10 cellular contexts compared by ENCODE assay signal in the genomic region with DNA sequence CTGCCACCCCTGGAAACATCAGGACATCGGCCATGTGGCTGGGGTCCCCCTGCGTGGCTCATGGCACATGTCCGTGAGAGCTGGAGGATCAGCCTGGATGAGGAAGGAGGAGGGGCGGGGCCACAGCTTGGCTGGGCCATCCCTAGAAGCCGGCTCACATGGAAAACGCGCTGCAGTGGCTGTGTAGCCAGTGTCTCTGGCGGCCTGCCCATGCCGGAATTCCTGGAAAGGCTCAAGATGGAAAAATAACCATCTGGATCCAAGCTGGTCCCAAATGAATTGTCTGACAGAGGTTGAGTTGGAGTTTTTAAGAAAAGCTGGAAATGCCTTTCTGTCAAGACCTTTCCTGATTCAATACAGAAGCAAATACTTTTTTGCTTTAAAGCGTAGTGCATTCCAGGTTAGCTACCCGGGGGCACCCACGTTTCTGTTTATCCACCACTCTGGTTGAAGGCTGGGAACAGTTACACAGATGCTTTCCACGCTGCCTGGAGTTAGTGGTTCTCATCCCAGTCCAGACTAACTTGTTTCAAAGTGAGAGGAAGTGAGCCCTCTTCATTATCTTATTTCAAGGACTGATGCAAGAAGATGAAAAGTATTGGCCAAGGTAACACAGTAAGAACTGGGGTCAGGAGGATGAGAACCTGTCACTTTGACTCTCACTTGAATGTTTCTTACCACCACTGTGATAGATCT.
A peak's percentile ranks its signal among the peaks of the same experiment; 100 is the strongest.
DNase-seq lines count a peak whose midpoint lies in the region; TF ChIP-seq lines count a peak whose summit lies in the region.
"Had no signal": no experiment of that assay in that cellular context is flagged by ENCODE, and none has a peak within 500 bp of the region (broad histone marks: within the 10 kb centered on the region; RNA-seq: fewer than 3 reads in every experiment).

No MANE protein-coding gene starts in this region.

- H3K4me3 ChIP-seq in SK-N-SH (ENCODE audit: low read depth in 2 of 2, low read length in 1 of 2) (no peak overlapping the region), foreskin fibroblast (ENCODE audit: low read depth in 1 of 2, low read length in 2 of 2) (peak overlapping the region in 1 of 2 donors; percentile 18), ovary (no peak overlapping the region)

- WGBS in SK-N-SH (ENCODE audit: low lambda C conversion rate), result 14% methylated on average over 11 of the region's 13 CpGs
- 1 to 3% (median 3%) methylated on average over 13 of the region's 13 CpGs for WGBS in ovary, 3 donors

- H3K79me2 ChIP-seq in SK-N-SH (ENCODE audit: insufficient read depth), result peaks cover 9% of the 10 kb centered on the region

- H3K9me3 ChIP-seq in SK-N-SH (no peaks in the 10 kb centered on the region), ovary (no peaks in the 10 kb centered on the region)

- DNase-seq in Ammon's horn (ENCODE audit: low spot score) (peak; percentile 56), SK-N-SH (peak; percentile 81), foreskin fibroblast (peak; percentile 95 to 99), ovary (peak; percentile 94 to 98 (median 96)), NCI-H774 (lab: John Stamatoyannopoulos, UW) (no peak), NCI-H345 (lab: John Stamatoyannopoulos, UW) (no peak), NCI-H2196 (lab: John Stamatoyannopoulos, UW; ENCODE audit: unreplicated experiment) (no peak), NCI-H1092 treated with DMSO at 0.1 percent for 48 hours (lab: John Stamatoyannopoulos, UW) (no peak)
- DNase-seq: activated CD4-positive, CD25-positive, alpha-beta regulatory T cell; MV-4-11 had no signal

- peak; percentile 85 to 90 for TF ChIP-seq EP300 in SK-N-SH (IDR thresholded peaks at IDR 0.05; ENCODE audit: borderline replicate concordance in 1 of 2, low read depth in 1 of 2, low read length in 1 of 2)
- TF ChIP-seq EP300 in ovary (IDR thresholded peaks at IDR 0.05), result no peak

- no peaks in the 10 kb centered on the region for H3K9me2 ChIP-seq in SK-N-SH

- H3K4me2 ChIP-seq in SK-N-SH, result peak overlapping the region; percentile 35

- H4K20me1 ChIP-seq in SK-N-SH (ENCODE audit: insufficient read depth), result no peaks in the 10 kb centered on the region; the same call in 1 of the 2 replicates

- H3K9ac ChIP-seq in SK-N-SH, result no peak overlapping the region; the same call in 1 of the 2 replicates

- POLR2A ChIA-PET in SK-N-SH (lab: Yijun Ruan, JAX), result interaction anchor here (0.6 to 1.9 kb wide), 6 partner anchors 8 to 66 kb away, joined by 3 to 6 read pairs (median 3); no protein-coding TSS in a partner anchor

- H3K27me3 ChIP-seq in SK-N-SH (ENCODE audit: insufficient read depth) (no peaks in the 10 kb centered on the region), ovary (no peaks in the 10 kb centered on the region)

- H3K27ac ChIP-seq in SK-N-SH (ENCODE audit: low read depth in 2 of 2, low read length in 1 of 2) (peak overlapping the region; percentile 89 to 94), ovary (no peak overlapping the region)

- TF ChIP-seq RAD21 in SK-N-SH (IDR thresholded peaks at IDR 0.05; ENCODE audit: low read length), result no peak; the same call in 1 of the 2 replicates

- peaks cover 45% of the 10 kb centered on the region for H3F3A ChIP-seq in SK-N-SH (replicated peaks; ENCODE audit: insufficient read depth)

- no peak for TF ChIP-seq CTCF in SK-N-SH (IDR thresholded peaks at IDR 0.05)
- no peak for TF ChIP-seq CTCF in foreskin fibroblast (IDR thresholded peaks at IDR 0.05; ENCODE audit: low read depth, low read length)
- TF ChIP-seq CTCF in ovary (IDR thresholded peaks at IDR 0.05), result no peak

- no peak for TF ChIP-seq POLR2A in ovary (IDR thresholded peaks at IDR 0.05)

- H2AFZ ChIP-seq in SK-N-SH (ENCODE audit: low read depth), result no peak overlapping the region

- CTCF ChIA-PET in SK-N-SH (lab: Yijun Ruan, JAX), result interaction anchor here (0.8 to 10.8 kb wide), 9 partner anchors 8 to 81 kb away, joined by 3 to 289 read pairs (median 4); no protein-coding TSS in a partner anchor

- H3K36me3 ChIP-seq in SK-N-SH (replicated peaks in 1 of 2; ENCODE audit: control insufficient read depth in 1 of 2, insufficient read depth in 2 of 2, low read length in 1 of 2) (no peaks in the 10 kb centered on the region), ovary (no peaks in the 10 kb centered on the region)

- H3K4me1 ChIP-seq in SK-N-SH (ENCODE audit: control insufficient read depth in 1 of 2, insufficient read depth in 2 of 2, low read depth in 1 of 2, low read length in 1 of 2), result peaks cover 48 to 64% of the 10 kb centered on the region in 2 experiments
- H3K4me1 ChIP-seq in ovary (ENCODE audit: insufficient read depth), result peaks cover 14% of the 10 kb centered on the region

- intact Hi-C loops in ovary (cut with DNase I), result loop anchor here (5.0 to 10.0 kb wide), 5 partner anchors 65 to 425 kb away; a partner anchor contains a TSS

TF ChIP-seq in SK-N-SH, 30 proteins besides CTCF, POLR2A, EP300 and RAD21 (continues in another document):
- TF ChIP-seq, protein P1, sequence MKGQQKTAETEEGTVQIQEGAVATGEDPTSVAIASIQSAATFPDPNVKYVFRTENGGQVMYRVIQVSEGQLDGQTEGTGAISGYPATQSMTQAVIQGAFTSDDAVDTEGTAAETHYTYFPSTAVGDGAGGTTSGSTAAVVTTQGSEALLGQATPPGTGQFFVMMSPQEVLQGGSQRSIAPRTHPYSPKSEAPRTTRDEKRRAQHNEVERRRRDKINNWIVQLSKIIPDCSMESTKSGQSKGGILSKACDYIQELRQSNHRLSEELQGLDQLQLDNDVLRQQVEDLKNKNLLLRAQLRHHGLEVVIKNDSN (IDR thresholded peaks at IDR 0.05; ENCODE audit: borderline replicate concordance, low read depth), result no peak; the same call in 1 of the 2 replicates
- TF ChIP-seq, protein P2, sequence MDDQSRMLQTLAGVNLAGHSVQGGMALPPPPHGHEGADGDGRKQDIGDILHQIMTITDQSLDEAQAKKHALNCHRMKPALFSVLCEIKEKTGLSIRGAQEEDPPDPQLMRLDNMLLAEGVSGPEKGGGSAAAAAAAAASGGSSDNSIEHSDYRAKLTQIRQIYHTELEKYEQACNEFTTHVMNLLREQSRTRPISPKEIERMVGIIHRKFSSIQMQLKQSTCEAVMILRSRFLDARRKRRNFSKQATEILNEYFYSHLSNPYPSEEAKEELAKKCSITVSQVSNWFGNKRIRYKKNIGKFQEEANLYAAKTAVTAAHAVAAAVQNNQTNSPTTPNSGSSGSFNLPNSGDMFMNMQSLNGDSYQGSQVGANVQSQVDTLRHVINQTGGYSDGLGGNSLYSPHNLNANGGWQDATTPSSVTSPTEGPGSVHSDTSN (IDR thresholded peaks at IDR 0.05), result peak; percentile 84
- TF ChIP-seq MEF2A (IDR thresholded peaks at IDR 0.05; ENCODE audit: borderline replicate concordance, low read depth) (no peak), RCOR1 (IDR thresholded peaks at IDR 0.05; ENCODE audit: low read length) (peak; percentile 87), RXRA (IDR thresholded peaks at IDR 0.05; ENCODE audit: borderline replicate concordance, low read depth) (peak; percentile 81; the same call in 1 of the 2 replicates), CHD2 (IDR thresholded peaks at IDR 0.05; ENCODE audit: low read length, partially characterized antibody) (peak; percentile 41), SIN3A (IDR thresholded peaks at IDR 0.05; ENCODE audit: borderline replicate concordance, low read depth, low read length) (peak; percentile 50; the same call in 1 of the 2 replicates), RFX5 (IDR thresholded peaks at IDR 0.05; ENCODE audit: low read length) (no peak), JUND (IDR thresholded peaks at IDR 0.05) (peak; percentile 69), TCF12 (IDR thresholded peaks at IDR 0.05) (peak; percentile 99), SMC3 (IDR thresholded peaks at IDR 0.05; ENCODE audit: low read depth, low read length) (no peak), FOXM1 (IDR thresholded peaks at IDR 0.05; ENCODE audit: low read depth) (no peak), MXI1 (IDR thresholded peaks at IDR 0.05; ENCODE audit: low read depth, low read length) (peak; percentile 90), EZH2phosphoT487 (IDR thresholded peaks at IDR 0.05; ENCODE audit: borderline replicate concordance, low read depth) (no peak), NFIC (IDR thresholded peaks at IDR 0.05; ENCODE audit: borderline replicate concordance) (peak; percentile 96), GABPA (IDR thresholded peaks at IDR 0.05; ENCODE audit: low read depth) (no peak), ELF1 (IDR thresholded peaks at IDR 0.05) (no peak), FOXJ3 (CRISPR knock-in tag; IDR thresholded peaks at IDR 0.05) (0 out of 2 replicates have a peak, but pooled peaks have one; percentile 33), TAF1 (IDR thresholded peaks at IDR 0.05; ENCODE audit: borderline replicate concordance, low read depth, low read length) (no peak), POLR2AphosphoS5 (IDR thresholded peaks at IDR 0.05; ENCODE audit: low read depth, low read length) (peak; percentile 96), GATA2 (CRISPR knock-in tag; IDR thresholded peaks at IDR 0.05) (peak; percentile 46), YY1 (IDR thresholded peaks at IDR 0.05; ENCODE audit: low read depth) (no peak), FOSL2 (IDR thresholded peaks at IDR 0.05; ENCODE audit: borderline replicate concordance, low read depth) (peak; percentile 29; the same call in 1 of the 2 replicates), TEAD4 (IDR thresholded peaks at IDR 0.05; ENCODE audit: borderline replicate concordance, insufficient read depth) (peak; percentile 75)
- TF ChIP-seq, protein P3, sequence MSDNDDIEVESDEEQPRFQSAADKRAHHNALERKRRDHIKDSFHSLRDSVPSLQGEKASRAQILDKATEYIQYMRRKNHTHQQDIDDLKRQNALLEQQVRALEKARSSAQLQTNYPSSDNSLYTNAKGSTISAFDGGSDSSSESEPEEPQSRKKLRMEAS (IDR thresholded peaks at IDR 0.05; ENCODE audit: low read depth), result peak; percentile 88
- TF ChIP-seq, protein P4, sequence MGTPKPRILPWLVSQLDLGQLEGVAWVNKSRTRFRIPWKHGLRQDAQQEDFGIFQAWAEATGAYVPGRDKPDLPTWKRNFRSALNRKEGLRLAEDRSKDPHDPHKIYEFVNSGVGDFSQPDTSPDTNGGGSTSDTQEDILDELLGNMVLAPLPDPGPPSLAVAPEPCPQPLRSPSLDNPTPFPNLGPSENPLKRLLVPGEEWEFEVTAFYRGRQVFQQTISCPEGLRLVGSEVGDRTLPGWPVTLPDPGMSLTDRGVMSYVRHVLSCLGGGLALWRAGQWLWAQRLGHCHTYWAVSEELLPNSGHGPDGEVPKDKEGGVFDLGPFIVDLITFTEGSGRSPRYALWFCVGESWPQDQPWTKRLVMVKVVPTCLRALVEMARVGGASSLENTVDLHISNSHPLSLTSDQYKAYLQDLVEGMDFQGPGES (IDR thresholded peaks at IDR 0.05; ENCODE audit: low read depth, low read length), result no peak

Comparison
In these comparisons a context has a peak if more than half of its experiments do, and no peak if none do; other contexts are left out.
1. DNase-seq: peak in Ammon's horn (single experiment), SK-N-SH (single experiment), foreskin fibroblast (2 of 2) and ovary (5 of 5); none in NCI-H774 (single experiment), NCI-H345 (single experiment), NCI-H2196 (single experiment) and NCI-H1092 treated with DMSO at 0.1 percent for 48 hours (single experiment).
2. H3K27ac ChIP-seq: peak in SK-N-SH (2 of 2); none in ovary (0 of 2).